1 cellular context compared by ENCODE assay signal in genomic region chr6:30717129-30717844, GRCh38.
TF ChIP-seq lines count a peak whose summit lies in the region.

A gene with protein sequence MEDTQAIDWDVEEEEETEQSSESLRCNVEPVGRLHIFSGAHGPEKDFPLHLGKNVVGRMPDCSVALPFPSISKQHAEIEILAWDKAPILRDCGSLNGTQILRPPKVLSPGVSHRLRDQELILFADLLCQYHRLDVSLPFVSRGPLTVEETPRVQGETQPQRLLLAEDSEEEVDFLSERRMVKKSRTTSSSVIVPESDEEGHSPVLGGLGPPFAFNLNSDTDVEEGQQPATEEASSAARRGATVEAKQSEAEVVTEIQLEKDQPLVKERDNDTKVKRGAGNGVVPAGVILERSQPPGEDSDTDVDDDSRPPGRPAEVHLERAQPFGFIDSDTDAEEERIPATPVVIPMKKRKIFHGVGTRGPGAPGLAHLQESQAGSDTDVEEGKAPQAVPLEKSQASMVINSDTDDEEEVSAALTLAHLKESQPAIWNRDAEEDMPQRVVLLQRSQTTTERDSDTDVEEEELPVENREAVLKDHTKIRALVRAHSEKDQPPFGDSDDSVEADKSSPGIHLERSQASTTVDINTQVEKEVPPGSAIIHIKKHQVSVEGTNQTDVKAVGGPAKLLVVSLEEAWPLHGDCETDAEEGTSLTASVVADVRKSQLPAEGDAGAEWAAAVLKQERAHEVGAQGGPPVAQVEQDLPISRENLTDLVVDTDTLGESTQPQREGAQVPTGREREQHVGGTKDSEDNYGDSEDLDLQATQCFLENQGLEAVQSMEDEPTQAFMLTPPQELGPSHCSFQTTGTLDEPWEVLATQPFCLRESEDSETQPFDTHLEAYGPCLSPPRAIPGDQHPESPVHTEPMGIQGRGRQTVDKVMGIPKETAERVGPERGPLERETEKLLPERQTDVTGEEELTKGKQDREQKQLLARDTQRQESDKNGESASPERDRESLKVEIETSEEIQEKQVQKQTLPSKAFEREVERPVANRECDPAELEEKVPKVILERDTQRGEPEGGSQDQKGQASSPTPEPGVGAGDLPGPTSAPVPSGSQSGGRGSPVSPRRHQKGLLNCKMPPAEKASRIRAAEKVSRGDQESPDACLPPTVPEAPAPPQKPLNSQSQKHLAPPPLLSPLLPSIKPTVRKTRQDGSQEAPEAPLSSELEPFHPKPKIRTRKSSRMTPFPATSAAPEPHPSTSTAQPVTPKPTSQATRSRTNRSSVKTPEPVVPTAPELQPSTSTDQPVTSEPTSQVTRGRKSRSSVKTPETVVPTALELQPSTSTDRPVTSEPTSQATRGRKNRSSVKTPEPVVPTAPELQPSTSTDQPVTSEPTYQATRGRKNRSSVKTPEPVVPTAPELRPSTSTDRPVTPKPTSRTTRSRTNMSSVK (N-terminal part only) (minus strand): TSS chr6:30717281. CDS start chr6:30715175, 2,106 bp downstream.

TF ChIP-seq in HepG2, 621 proteins besides CTCF, POLR2A, EP300 and RAD21 (continued from another document and continues in another):
- TF ChIP-seq ZBTB40 (IDR thresholded peaks at IDR 0.05), result no peak
- TF ChIP-seq ZBTB40 (CRISPR knock-in tag; IDR thresholded peaks at IDR 0.05), result peak; percentile 85
- TF ChIP-seq ARID3A (IDR thresholded peaks at IDR 0.05; ENCODE audit: low read depth, low read length), result peak; percentile 95
- peak; percentile 94; the same call in 1 of the 2 replicates for TF ChIP-seq ATF7-NPFF (CRISPR knock-in tag; IDR thresholded peaks at IDR 0.05; ENCODE audit: low read depth)
- TF ChIP-seq, protein P1, sequence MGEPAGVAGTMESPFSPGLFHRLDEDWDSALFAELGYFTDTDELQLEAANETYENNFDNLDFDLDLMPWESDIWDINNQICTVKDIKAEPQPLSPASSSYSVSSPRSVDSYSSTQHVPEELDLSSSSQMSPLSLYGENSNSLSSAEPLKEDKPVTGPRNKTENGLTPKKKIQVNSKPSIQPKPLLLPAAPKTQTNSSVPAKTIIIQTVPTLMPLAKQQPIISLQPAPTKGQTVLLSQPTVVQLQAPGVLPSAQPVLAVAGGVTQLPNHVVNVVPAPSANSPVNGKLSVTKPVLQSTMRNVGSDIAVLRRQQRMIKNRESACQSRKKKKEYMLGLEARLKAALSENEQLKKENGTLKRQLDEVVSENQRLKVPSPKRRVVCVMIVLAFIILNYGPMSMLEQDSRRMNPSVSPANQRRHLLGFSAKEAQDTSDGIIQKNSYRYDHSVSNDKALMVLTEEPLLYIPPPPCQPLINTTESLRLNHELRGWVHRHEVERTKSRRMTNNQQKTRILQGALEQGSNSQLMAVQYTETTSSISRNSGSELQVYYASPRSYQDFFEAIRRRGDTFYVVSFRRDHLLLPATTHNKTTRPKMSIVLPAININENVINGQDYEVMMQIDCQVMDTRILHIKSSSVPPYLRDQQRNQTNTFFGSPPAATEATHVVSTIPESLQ (CRISPR knock-in tag; conservative IDR thresholded peaks at IDR 0.05), result peak; percentile 85; the same call in 1 of the 2 replicates
- peak; percentile 63; the same call in 1 of the 2 replicates for TF ChIP-seq ZFP41 (CRISPR knock-in tag; IDR thresholded peaks at IDR 0.05; ENCODE audit: borderline replicate concordance)
- peak; percentile 88 for TF ChIP-seq NFKB2 (CRISPR knock-in tag; IDR thresholded peaks at IDR 0.05; ENCODE audit: borderline replicate concordance)
- TF ChIP-seq ZFAT (CRISPR knock-in tag; conservative IDR thresholded peaks at IDR 0.05), result no peak
- no peak for TF ChIP-seq FOXA1 (IDR thresholded peaks at IDR 0.05)
- peak; percentile 57; the same call in 1 of the 2 replicates for TF ChIP-seq FOXA1 (CRISPR knock-in tag; IDR thresholded peaks at IDR 0.05)
- TF ChIP-seq, protein P2, sequence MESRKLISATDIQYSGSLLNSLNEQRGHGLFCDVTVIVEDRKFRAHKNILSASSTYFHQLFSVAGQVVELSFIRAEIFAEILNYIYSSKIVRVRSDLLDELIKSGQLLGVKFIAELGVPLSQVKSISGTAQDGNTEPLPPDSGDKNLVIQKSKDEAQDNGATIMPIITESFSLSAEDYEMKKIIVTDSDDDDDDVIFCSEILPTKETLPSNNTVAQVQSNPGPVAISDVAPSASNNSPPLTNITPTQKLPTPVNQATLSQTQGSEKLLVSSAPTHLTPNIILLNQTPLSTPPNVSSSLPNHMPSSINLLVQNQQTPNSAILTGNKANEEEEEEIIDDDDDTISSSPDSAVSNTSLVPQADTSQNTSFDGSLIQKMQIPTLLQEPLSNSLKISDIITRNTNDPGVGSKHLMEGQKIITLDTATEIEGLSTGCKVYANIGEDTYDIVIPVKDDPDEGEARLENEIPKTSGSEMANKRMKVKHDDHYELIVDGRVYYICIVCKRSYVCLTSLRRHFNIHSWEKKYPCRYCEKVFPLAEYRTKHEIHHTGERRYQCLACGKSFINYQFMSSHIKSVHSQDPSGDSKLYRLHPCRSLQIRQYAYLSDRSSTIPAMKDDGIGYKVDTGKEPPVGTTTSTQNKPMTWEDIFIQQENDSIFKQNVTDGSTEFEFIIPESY (CRISPR knock-in tag; IDR thresholded peaks at IDR 0.05), result peak; percentile 89
- peak; percentile 98 for TF ChIP-seq NFYB (CRISPR knock-in tag; IDR thresholded peaks at IDR 0.05)
- peak; percentile 47 for TF ChIP-seq IKZF4 (CRISPR knock-in tag; IDR thresholded peaks at IDR 0.05; ENCODE audit: borderline replicate concordance, low read depth, not compliant biosample characterization)
- TF ChIP-seq LCORL (IDR thresholded peaks at IDR 0.05), result no peak
- TF ChIP-seq LCORL (CRISPR knock-in tag; IDR thresholded peaks at IDR 0.05), result peak; percentile 57
- 0 out of 2 replicates have a peak, but pooled peaks have one; percentile 29 for TF ChIP-seq ZFP36L2 (CRISPR knock-in tag; IDR thresholded peaks at IDR 0.05)
- no peak for TF ChIP-seq ZNF597 (CRISPR knock-in tag; IDR thresholded peaks at IDR 0.05)
- peak; percentile 67 for TF ChIP-seq ZEB1 (IDR thresholded peaks at IDR 0.05; ENCODE audit: insufficient replicate concordance, low read depth)
- TF ChIP-seq GLI4 (CRISPR knock-in tag; IDR thresholded peaks at IDR 0.05; ENCODE audit: borderline replicate concordance), result peak; percentile 71; the same call in 1 of the 2 replicates
- peak; percentile 99 for TF ChIP-seq ZNF788 (CRISPR knock-in tag; IDR thresholded peaks at IDR 0.05; ENCODE audit: borderline replicate concordance)
- TF ChIP-seq MXD1 (CRISPR knock-in tag; IDR thresholded peaks at IDR 0.05), result peak; percentile 42
- no peak for TF ChIP-seq CCAR2 (optimal IDR thresholded peaks at IDR 0.05; ENCODE audit: low read depth, low read length)
- peak; percentile 99; the same call in 1 of the 2 replicates for TF ChIP-seq REPIN1 (CRISPR knock-in tag; IDR thresholded peaks at IDR 0.05; ENCODE audit: borderline replicate concordance, low read depth)
- TF ChIP-seq ZNF34 (CRISPR knock-in tag; IDR thresholded peaks at IDR 0.05; ENCODE audit: borderline replicate concordance), result peak; percentile 63; the same call in 1 of the 2 replicates
- TF ChIP-seq, protein P3, sequence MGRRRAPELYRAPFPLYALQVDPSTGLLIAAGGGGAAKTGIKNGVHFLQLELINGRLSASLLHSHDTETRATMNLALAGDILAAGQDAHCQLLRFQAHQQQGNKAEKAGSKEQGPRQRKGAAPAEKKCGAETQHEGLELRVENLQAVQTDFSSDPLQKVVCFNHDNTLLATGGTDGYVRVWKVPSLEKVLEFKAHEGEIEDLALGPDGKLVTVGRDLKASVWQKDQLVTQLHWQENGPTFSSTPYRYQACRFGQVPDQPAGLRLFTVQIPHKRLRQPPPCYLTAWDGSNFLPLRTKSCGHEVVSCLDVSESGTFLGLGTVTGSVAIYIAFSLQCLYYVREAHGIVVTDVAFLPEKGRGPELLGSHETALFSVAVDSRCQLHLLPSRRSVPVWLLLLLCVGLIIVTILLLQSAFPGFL (CRISPR knock-in tag; IDR thresholded peaks at IDR 0.05), result no peak; the same call in 1 of the 2 replicates
- TF ChIP-seq SP140L (CRISPR knock-in tag; IDR thresholded peaks at IDR 0.05; ENCODE audit: borderline replicate concordance), result peak; percentile 87; the same call in 1 of the 2 replicates
- TF ChIP-seq HMG20B (CRISPR knock-in tag; conservative IDR thresholded peaks at IDR 0.05), result peak; percentile 39; the same call in 1 of the 2 replicates
- TF ChIP-seq NFKBIZ (CRISPR knock-in tag; IDR thresholded peaks at IDR 0.05), result peak; percentile 80
- TF ChIP-seq, protein P4, sequence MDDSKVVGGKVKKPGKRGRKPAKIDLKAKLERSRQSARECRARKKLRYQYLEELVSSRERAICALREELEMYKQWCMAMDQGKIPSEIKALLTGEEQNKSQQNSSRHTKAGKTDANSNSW (CRISPR knock-in tag; IDR thresholded peaks at IDR 0.05; ENCODE audit: borderline replicate concordance), result peak; percentile 60; the same call in 1 of the 2 replicates
